ENCODE assay signal across 8 cellular contexts in genomic region chr5:154937718-154938466, GRCh38. TPM values are rescaled to one million over a fixed set of nuclear protein-coding genes. Genes with fewer than 3 reads are reported as not detected.
DNase-seq lines count a peak whose midpoint lies in the region; ATAC-seq, FAIRE-seq and TF ChIP-seq lines count a peak whose summit lies in the region.

A gene with protein sequence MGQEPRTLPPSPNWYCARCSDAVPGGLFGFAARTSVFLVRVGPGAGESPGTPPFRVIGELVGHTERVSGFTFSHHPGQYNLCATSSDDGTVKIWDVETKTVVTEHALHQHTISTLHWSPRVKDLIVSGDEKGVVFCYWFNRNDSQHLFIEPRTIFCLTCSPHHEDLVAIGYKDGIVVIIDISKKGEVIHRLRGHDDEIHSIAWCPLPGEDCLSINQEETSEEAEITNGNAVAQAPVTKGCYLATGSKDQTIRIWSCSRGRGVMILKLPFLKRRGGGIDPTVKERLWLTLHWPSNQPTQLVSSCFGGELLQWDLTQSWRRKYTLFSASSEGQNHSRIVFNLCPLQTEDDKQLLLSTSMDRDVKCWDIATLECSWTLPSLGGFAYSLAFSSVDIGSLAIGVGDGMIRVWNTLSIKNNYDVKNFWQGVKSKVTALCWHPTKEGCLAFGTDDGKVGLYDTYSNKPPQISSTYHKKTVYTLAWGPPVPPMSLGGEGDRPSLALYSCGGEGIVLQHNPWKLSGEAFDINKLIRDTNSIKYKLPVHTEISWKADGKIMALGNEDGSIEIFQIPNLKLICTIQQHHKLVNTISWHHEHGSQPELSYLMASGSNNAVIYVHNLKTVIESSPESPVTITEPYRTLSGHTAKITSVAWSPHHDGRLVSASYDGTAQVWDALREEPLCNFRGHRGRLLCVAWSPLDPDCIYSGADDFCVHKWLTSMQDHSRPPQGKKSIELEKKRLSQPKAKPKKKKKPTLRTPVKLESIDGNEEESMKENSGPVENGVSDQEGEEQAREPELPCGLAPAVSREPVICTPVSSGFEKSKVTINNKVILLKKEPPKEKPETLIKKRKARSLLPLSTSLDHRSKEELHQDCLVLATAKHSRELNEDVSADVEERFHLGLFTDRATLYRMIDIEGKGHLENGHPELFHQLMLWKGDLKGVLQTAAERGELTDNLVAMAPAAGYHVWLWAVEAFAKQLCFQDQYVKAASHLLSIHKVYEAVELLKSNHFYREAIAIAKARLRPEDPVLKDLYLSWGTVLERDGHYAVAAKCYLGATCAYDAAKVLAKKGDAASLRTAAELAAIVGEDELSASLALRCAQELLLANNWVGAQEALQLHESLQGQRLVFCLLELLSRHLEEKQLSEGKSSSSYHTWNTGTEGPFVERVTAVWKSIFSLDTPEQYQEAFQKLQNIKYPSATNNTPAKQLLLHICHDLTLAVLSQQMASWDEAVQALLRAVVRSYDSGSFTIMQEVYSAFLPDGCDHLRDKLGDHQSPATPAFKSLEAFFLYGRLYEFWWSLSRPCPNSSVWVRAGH (N-terminal part only) (minus strand): TSS chr5:154938211. CDS start chr5:154938133, 78 bp downstream.

- DNase-seq in A172 (ENCODE audit: low spot score) (peak; percentile 81), NCI-H2107 treated with DMSO at 0.1 percent for 48 hours (lab: John Stamatoyannopoulos, UW; ENCODE audit: unreplicated experiment) (peak; percentile 16), breast epithelium (ENCODE audit: low spot score in 2 of 2) (peak; percentile 59 to 74), small intestine (peak; percentile 89)

- ATAC-seq in GM18519 (IDR thresholded peaks at IDR 0.05; ENCODE audit: low FRiP score, unreplicated experiment): peak; percentile 83
- peak; percentile 92 for ATAC-seq in HG03045 (IDR thresholded peaks at IDR 0.05; ENCODE audit: unreplicated experiment)

- intact Hi-C loops in breast epithelium (cut with DNase I; ENCODE audit: low total_unique reads): no loop called here

- peak within 1 kb of the TSS; percentile 78 for H3K9ac ChIP-seq in iPS-20b (ENCODE audit: low read depth, low read length)

- H3K27ac ChIP-seq in VCaP (peak within 1 kb of the TSS; percentile 73), breast epithelium (peak within 1 kb of the TSS; percentile 72 to 83), iPS-20b (ENCODE audit: low read length) (no peak within 1 kb of the TSS), small intestine (ENCODE audit: low read depth in 1 of 2, low read length in 1 of 2) (peak within 1 kb of the TSS; percentile 16 to 71)

- no peak for TF ChIP-seq POLR2A in breast epithelium (IDR thresholded peaks at IDR 0.05)

- H3K4me1 ChIP-seq in breast epithelium: peaks cover 6 to 15% of the 10 kb centered on the region in 2 donors
- H3K4me1 ChIP-seq in iPS-20b (ENCODE audit: insufficient read depth, low read length): peaks cover 8% of the 10 kb centered on the region; the same call in 1 of the 2 replicates
- H3K4me1 ChIP-seq in small intestine (ENCODE audit: control insufficient read depth in 2 of 2, insufficient read depth in 1 of 2, low read depth in 1 of 2, low read length in 1 of 2): no peaks in the 10 kb centered on the region

- H3K4me3 ChIP-seq in breast epithelium (peak within 1 kb of the TSS; percentile 91 to 96 (median 93)), iPS-20b (ENCODE audit: low read length) (peak within 1 kb of the TSS; percentile 78), small intestine (ENCODE audit: low read depth in 1 of 2, low read length in 2 of 2) (peak within 1 kb of the TSS; percentile 69 to 84)

- TF ChIP-seq CTCF in VCaP (conservative IDR thresholded peaks at IDR 0.05) (no peak), breast epithelium (IDR thresholded peaks at IDR 0.05) (no peak)

- H3K27me3 ChIP-seq in breast epithelium: no peaks in the 10 kb centered on the region
- no peaks in the 10 kb centered on the region for H3K27me3 ChIP-seq in iPS-20b (ENCODE audit: insufficient read depth, low read length)
- H3K27me3 ChIP-seq in small intestine (ENCODE audit: control insufficient read depth in 2 of 2, insufficient read depth in 2 of 2, low read length in 2 of 2): no peaks in the 10 kb centered on the region

- H3K9me3 ChIP-seq in breast epithelium: no peaks in the 10 kb centered on the region
- H3K9me3 ChIP-seq in iPS-20b (ENCODE audit: insufficient read depth, low read depth, low read length): no peaks in the 10 kb centered on the region
- H3K9me3 ChIP-seq in small intestine (ENCODE audit: control insufficient read depth, low read depth): no peaks in the 10 kb centered on the region

- FAIRE-seq in small intestine (lab: Jason Lieb, UNC): no peak

- H3K36me3 ChIP-seq in breast epithelium (no peaks in the 10 kb centered on the region), iPS-20b (ENCODE audit: insufficient read depth, low read depth, low read length) (peaks cover 21% of the 10 kb centered on the region), small intestine (ENCODE audit: control insufficient read depth in 2 of 2, insufficient read depth in 2 of 2, low read length in 2 of 2) (no peaks in the 10 kb centered on the region)

- 0% methylated on average over 56 to 61 of the region's 61 CpGs for WGBS in small intestine, 3 donors

RNA-seq across cellular contexts. Expression of the gene that starts here (rescaled TPM):
- total RNA-seq in A172 (2014; rRNA removed; shearing (Covaris generic)): 29.2 and 37.2 TPM in 2 replicates
- total RNA-seq in breast epithelium: 10 to 100 TPM; 14.4 to 23.2 (median 19.3) TPM
- polyA plus RNA-seq in small intestine: 1 to 10 TPM; 1.4 to 5.0 (median 1.8) TPM

Comparison
In these comparisons a context has a peak if more than half of its experiments do, and no peak if none do; other contexts are left out.
1. DNase-seq: peak in every context shown above with its lines; median percentile 89 in small intestine; 81 in A172; 66 in breast epithelium; 16 in NCI-H2107 treated with DMSO at 0.1 percent for 48 hours.